15 cellular contexts compared by ENCODE assay signal in genomic region chr3:173943264-173943663, GRCh38.
DNase-seq lines count a peak whose midpoint lies in the region; ATAC-seq and TF ChIP-seq lines count a peak whose summit lies in the region.
"Had no signal": no experiment of that assay in that cellular context is flagged by ENCODE, and none has a peak within 500 bp of the region (broad histone marks: within the 10 kb centered on the region; RNA-seq: fewer than 3 reads in every experiment).

No MANE protein-coding gene starts in this region.

- H3K27ac ChIP-seq in HUES64 (ENCODE audit: low read depth, low read length) (peak overlapping the region; percentile 38; the same call in 1 of the 2 replicates), foreskin keratinocyte (no peak overlapping the region)
- no peak overlapping the region for H3K27ac ChIP-seq in CD8-positive, alpha-beta T cell (ENCODE audit: low read depth, low read length)
- H3K27ac ChIP-seq: HL-60 had no signal

- CTCF ChIA-PET in activated CD8-positive, alpha-beta T cell treated with anti-CD3 and anti-CD28 coated beads, Interleukin-2, amount 10 ng/mL, durations not matched to agents 7 days and 5 days (lab: Charles Lee): no interaction called here
- CTCF ChIA-PET in CD8-positive, alpha-beta T cell (lab: Charles Lee): no interaction called here

- H3K9ac ChIP-seq in HUES64 (ENCODE audit: low read depth, low read length): no peak overlapping the region

- H3K9me3 ChIP-seq in HUES64 (ENCODE audit: insufficient read depth, low read depth, low read length): no peaks in the 10 kb centered on the region
- no peaks in the 10 kb centered on the region for H3K9me3 ChIP-seq in CD8-positive, alpha-beta T cell (ENCODE audit: low read length)

- H3K27ac Mint-ChIP-seq in glutamatergic neuron (ENCODE audit: unreplicated experiment): peak overlapping the region; percentile 72
- H3K27ac Mint-ChIP-seq in activated CD8-positive, alpha-beta T cell treated with anti-CD3 and anti-CD28 coated beads, Interleukin-2, amount 10 ng/mL, durations not matched to agents 7 days and 5 days: no peak overlapping the region
- no peak overlapping the region for H3K27ac Mint-ChIP-seq in CD8-positive, alpha-beta T cell
- H3K27ac Mint-ChIP-seq: B cell; CD4-positive, alpha-beta T cell; HFFc6 had no signal

- H3K4me3 Mint-ChIP-seq in glutamatergic neuron (ENCODE audit: unreplicated experiment): no peak overlapping the region
- H3K4me3 Mint-ChIP-seq in activated CD8-positive, alpha-beta T cell treated with anti-CD3 and anti-CD28 coated beads, Interleukin-2, amount 10 ng/mL, durations not matched to agents 7 days and 5 days: no peak overlapping the region
- no peak overlapping the region for H3K4me3 Mint-ChIP-seq in CD8-positive, alpha-beta T cell
- H3K4me3 Mint-ChIP-seq: B cell; CD4-positive, alpha-beta T cell; HFFc6 had no signal

- no peaks in the 10 kb centered on the region for H3K36me3 Mint-ChIP-seq in glutamatergic neuron (ENCODE audit: unreplicated experiment)
- H3K36me3 Mint-ChIP-seq in activated CD8-positive, alpha-beta T cell treated with anti-CD3 and anti-CD28 coated beads, Interleukin-2, amount 10 ng/mL, durations not matched to agents 7 days and 5 days (ENCODE audit: low read depth): no peaks in the 10 kb centered on the region
- no peaks in the 10 kb centered on the region for H3K36me3 Mint-ChIP-seq in CD8-positive, alpha-beta T cell

- no peaks in the 10 kb centered on the region for H3K36me3 ChIP-seq in HUES64 (ENCODE audit: insufficient read depth, low read length)
- no peaks in the 10 kb centered on the region for H3K36me3 ChIP-seq in CD8-positive, alpha-beta T cell (ENCODE audit: insufficient read depth, low read length)

- TF ChIP-seq CTCF in glutamatergic neuron (IDR thresholded peaks at IDR 0.05; ENCODE audit: partially characterized antibody, unreplicated experiment) (no peak), foreskin keratinocyte (conservative IDR thresholded peaks at IDR 0.05) (no peak)
- no peak for TF ChIP-seq CTCF in CD8-positive, alpha-beta T cell (IDR thresholded peaks at IDR 0.05)

- H3K4me1 Mint-ChIP-seq in glutamatergic neuron (ENCODE audit: low read depth, unreplicated experiment): peaks cover 36% of the 10 kb centered on the region
- H3K4me1 Mint-ChIP-seq in activated CD8-positive, alpha-beta T cell treated with anti-CD3 and anti-CD28 coated beads, Interleukin-2, amount 10 ng/mL, durations not matched to agents 7 days and 5 days (ENCODE audit: low read depth): no peaks in the 10 kb centered on the region
- H3K4me1 Mint-ChIP-seq in CD8-positive, alpha-beta T cell (ENCODE audit: low read depth): no peaks in the 10 kb centered on the region
- H3K4me1 Mint-ChIP-seq: B cell had no signal

- no peak for ATAC-seq in activated CD8-positive, alpha-beta T cell treated with anti-CD3 and anti-CD28 coated beads, Interleukin-2, amount 10 ng/mL, durations not matched to agents 7 days and 5 days
- no peak for ATAC-seq in foreskin keratinocyte
- no peak for ATAC-seq in CD8-positive, alpha-beta T cell

- H3K4me3 ChIP-seq in HUES64 (ENCODE audit: low read length): no peak overlapping the region
- no peak overlapping the region for H3K4me3 ChIP-seq in CD8-positive, alpha-beta T cell (ENCODE audit: low read depth, low read length)

- H3K9me3 Mint-ChIP-seq in glutamatergic neuron (ENCODE audit: unreplicated experiment): peaks cover 3% of the 10 kb centered on the region
- H3K9me3 Mint-ChIP-seq in activated CD8-positive, alpha-beta T cell treated with anti-CD3 and anti-CD28 coated beads, Interleukin-2, amount 10 ng/mL, durations not matched to agents 7 days and 5 days (ENCODE audit: insufficient read depth): no peaks in the 10 kb centered on the region
- no peaks in the 10 kb centered on the region for H3K9me3 Mint-ChIP-seq in CD8-positive, alpha-beta T cell
- H3K9me3 Mint-ChIP-seq: CD4-positive, alpha-beta T cell; HFFc6 had no signal

- intact Hi-C loops in CD8-positive, alpha-beta T cell (cut with DNase I, micrococcal nuclease): no loop called here

- DNase-seq in NCI-H748 (lab: John Stamatoyannopoulos, UW; ENCODE audit: unreplicated experiment) (peak; percentile 85), NCI-H748 treated with DMSO at 0.1 percent for 48 hours (lab: John Stamatoyannopoulos, UW) (no peak), NCI-H774 (lab: John Stamatoyannopoulos, UW) (peak; percentile 51), glutamatergic neuron (no peak), foreskin keratinocyte (no peak)
- DNase-seq in activated CD8-positive, alpha-beta T cell treated with anti-CD3 and anti-CD28 coated beads, Interleukin-2, amount 10 ng/mL, durations not matched to agents 7 days and 5 days: no peak
- DNase-seq in CD8-positive, alpha-beta T cell: no peak
- DNase-seq: C1 segment of cervical spinal cord; CD4-positive, alpha-beta T cell; DMS79; HCEC 1CT; HFFc6 had no signal

- H3K27me3 ChIP-seq in HUES64 (ENCODE audit: insufficient read depth, low read length): no peaks in the 10 kb centered on the region
- no peaks in the 10 kb centered on the region for H3K27me3 ChIP-seq in foreskin keratinocyte
- no peaks in the 10 kb centered on the region for H3K27me3 ChIP-seq in CD8-positive, alpha-beta T cell (ENCODE audit: insufficient read depth, low read length)

- POLR2A ChIA-PET in activated CD8-positive, alpha-beta T cell treated with anti-CD3 and anti-CD28 coated beads, Interleukin-2, amount 10 ng/mL, durations not matched to agents 7 days and 5 days (lab: Charles Lee): no interaction called here
- POLR2A ChIA-PET in CD8-positive, alpha-beta T cell (lab: Charles Lee): no interaction called here

- peaks cover 12% of the 10 kb centered on the region for H3K4me1 ChIP-seq in HUES64 (ENCODE audit: insufficient read depth, low read length)
- H3K4me1 ChIP-seq in foreskin keratinocyte: no peaks in the 10 kb centered on the region
- no peaks in the 10 kb centered on the region for H3K4me1 ChIP-seq in CD8-positive, alpha-beta T cell (ENCODE audit: insufficient read depth, low read length)

- 60% methylated on average over 3 of the region's 3 CpGs for whole genome bisulfite sequencing in HUES64

- H3K27me3 Mint-ChIP-seq in glutamatergic neuron (ENCODE audit: unreplicated experiment): peaks cover 6% of the 10 kb centered on the region
- H3K27me3 Mint-ChIP-seq in activated CD8-positive, alpha-beta T cell treated with anti-CD3 and anti-CD28 coated beads, Interleukin-2, amount 10 ng/mL, durations not matched to agents 7 days and 5 days (ENCODE audit: low read depth): no peaks in the 10 kb centered on the region
- no peaks in the 10 kb centered on the region for H3K27me3 Mint-ChIP-seq in CD8-positive, alpha-beta T cell (ENCODE audit: low read depth)
- H3K27me3 Mint-ChIP-seq: B cell; CD4-positive, alpha-beta T cell had no signal

Comparison
In these comparisons a context has a peak if more than half of its experiments do, and no peak if none do; other contexts are left out.
1. DNase-seq: peak in NCI-H748 (single experiment) and NCI-H774 (single experiment); none in NCI-H748 treated with DMSO at 0.1 percent for 48 hours (single experiment), glutamatergic neuron (single experiment), activated CD8-positive, alpha-beta T cell treated with anti-CD3 and anti-CD28 coated beads, Interleukin-2, amount 10 ng/mL, durations not matched to agents 7 days and 5 days (single experiment), foreskin keratinocyte (0 of 2) and CD8-positive, alpha-beta T cell (0 of 7).